In genomic region chr5:168365581-168366081, GRCh38 we compare ENCODE assay signal across 9 cellular contexts.
DNase-seq lines count a peak whose midpoint lies in the region; ATAC-seq and TF ChIP-seq lines count a peak whose summit lies in the region.
"Had no signal": no experiment of that assay in that cellular context is flagged by ENCODE, and none has a peak within 500 bp of the region (broad histone marks: within the 10 kb centered on the region; RNA-seq: fewer than 3 reads in every experiment).

No MANE protein-coding gene starts in this region.

- dilution Hi-C loops in mammary epithelial cell (cut with HindIII; ENCODE audit: low sequenced_read_pairs): no loop called here

- peaks cover 2% of the 10 kb centered on the region for H4K20me1 ChIP-seq in mammary epithelial cell (ENCODE audit: insufficient read depth, low read length)

- ATAC-seq in left lobe of liver: peak; percentile 70
- peak; percentile 81 for ATAC-seq in upper lobe of right lung
- ATAC-seq: stimulated activated naive CD8-positive, alpha-beta T cell treated with anti-CD3 and anti-CD28 coated beads, Interleukin-15, Interleukin-2, amounts not matched to agents 100 U/mL and 50 U/mL, for 24 hours had no signal

- in situ Hi-C loops in mammary epithelial cell (cut with MboI; ENCODE audit: low sequenced_read_pairs in 2 of 2): no loop called here

- H3K4me3 ChIP-seq in mammary epithelial cell (replicated peaks in 1 of 3; ENCODE audit: insufficient read depth in 1 of 3, low read depth in 2 of 3, low read length in 3 of 3) (peak overlapping the region in 1 of 3 experiments; percentile 20), upper lobe of right lung (no peak overlapping the region), spleen (no peak overlapping the region)

- no TSS peak for BruUV-seq in mammary epithelial cell (replicated peaks; lab: Mats Ljungman, UMichigan)

- H3K27me3 ChIP-seq in mammary epithelial cell (ENCODE audit: insufficient read depth, low read length): no peaks in the 10 kb centered on the region
- no peaks in the 10 kb centered on the region for H3K27me3 ChIP-seq in upper lobe of right lung
- no peaks in the 10 kb centered on the region for H3K27me3 ChIP-seq in spleen (replicated peaks in 1 of 7)

- H3K27ac ChIP-seq in mammary epithelial cell (ENCODE audit: insufficient read depth, low read depth, low read length) (peak overlapping the region; percentile 36), upper lobe of right lung (peak overlapping the region; percentile 48), spleen (no peak overlapping the region)

- H3K4me1 ChIP-seq in mammary epithelial cell (ENCODE audit: insufficient read depth, low read length) (peaks cover 37% of the 10 kb centered on the region), upper lobe of right lung (peaks cover 16% of the 10 kb centered on the region), spleen (no peaks in the 10 kb centered on the region)

- H2AFZ ChIP-seq in mammary epithelial cell (ENCODE audit: low read depth, low read length): peak overlapping the region; percentile 20

- TF ChIP-seq CTCF in mammary epithelial cell (conservative IDR thresholded peaks at IDR 0.05 in 1 of 2, IDR thresholded peaks at IDR 0.05 in 1 of 2; ENCODE audit: extremely low read depth in 1 of 2, insufficient read depth in 1 of 2, low read depth in 1 of 2, low read length in 2 of 2) (peak; percentile 63 to 81), upper lobe of right lung (IDR thresholded peaks at IDR 0.05) (peak; percentile 27), spleen (IDR thresholded peaks at IDR 0.05 in 8 of 11, conservative IDR thresholded peaks at IDR 0.05 in 3 of 11) (no peak)

- peak overlapping the region; percentile 70 for H3K4me2 ChIP-seq in mammary epithelial cell (ENCODE audit: insufficient read depth, low read depth, low read length)

- no peak for TF ChIP-seq POLR2A in spleen (IDR thresholded peaks at IDR 0.05)

- H3K9me3 ChIP-seq in mammary epithelial cell (replicated peaks; ENCODE audit: insufficient read depth, low read length): no peaks in the 10 kb centered on the region
- no peaks in the 10 kb centered on the region for H3K9me3 ChIP-seq in upper lobe of right lung
- no peaks in the 10 kb centered on the region for H3K9me3 ChIP-seq in spleen

- WGBS in mammary epithelial cell (ENCODE audit: low coverage, missing lambda C conversion rate): 2% methylated on average over 10 of the region's 10 CpGs
- WGBS in spleen, 5 donors: 41 to 73% (median 49%) methylated on average over 10 of the region's 10 CpGs

- H3K36me3 ChIP-seq in mammary epithelial cell (ENCODE audit: insufficient read depth, low read length) (no peaks in the 10 kb centered on the region), upper lobe of right lung (no peaks in the 10 kb centered on the region), spleen (no peaks in the 10 kb centered on the region)

- intact Hi-C loops in mammary epithelial cell (cut with micrococcal nuclease) (loop anchor here (1.0 kb wide), 6 partner anchors 19 to 96 kb away; no protein-coding TSS in a partner anchor), upper lobe of right lung (cut with DNase I) (no loop called here), spleen (cut with DNase I; ENCODE audit: low total_unique reads) (no loop called here)

- CTCF ChIA-PET in mammary epithelial cell (lab: Charles Lee; ENCODE audit: low non-redundant PET): interaction anchor here (1.0 kb wide), 1 partner anchor 41 kb away, joined by 4 read pairs; no protein-coding TSS in a partner anchor

- DNase-seq in SIG-M5 treated with dmso at 0.1 percent for 504 hours (lab: John Stamatoyannopoulos, UW; ENCODE audit: unreplicated experiment): peak; percentile 51
- no peak for DNase-seq in SIG-M5 (lab: John Stamatoyannopoulos, UW)
- peak; percentile 85 for DNase-seq in mammary epithelial cell
- DNase-seq in left lobe of liver (ENCODE audit: low spot score): peak; percentile 52
- peak; percentile 82 for DNase-seq in upper lobe of right lung
- DNase-seq in NCI-H2227 (lab: John Stamatoyannopoulos, UW; ENCODE audit: unreplicated experiment): no peak
- DNase-seq in spleen: no peak
- no peak for DNase-seq in SHP77 treated with DMSO at 0.1 percent for 48 hours (lab: John Stamatoyannopoulos, UW)
- DNase-seq: stimulated activated naive CD8-positive, alpha-beta T cell treated with anti-CD3 and anti-CD28 coated beads, Interleukin-15, Interleukin-2, amounts not matched to agents 100 U/mL and 50 U/mL, for 24 hours had no signal

- H3K79me2 ChIP-seq in mammary epithelial cell (ENCODE audit: insufficient read depth, low read length): peaks cover 23% of the 10 kb centered on the region

- peak overlapping the region; percentile 5 for H3K9ac ChIP-seq in mammary epithelial cell (ENCODE audit: insufficient read depth, low read length)

Comparison
In these comparisons a context has a peak if more than half of its experiments do, and no peak if none do; other contexts are left out.
1. DNase-seq: peak in SIG-M5 treated with dmso at 0.1 percent for 504 hours (single experiment), mammary epithelial cell (single experiment), left lobe of liver (single experiment) and upper lobe of right lung (single experiment); none in SIG-M5 (single experiment), NCI-H2227 (single experiment), spleen (single experiment) and SHP77 treated with DMSO at 0.1 percent for 48 hours (single experiment).
2. H3K27ac ChIP-seq: peak in mammary epithelial cell (single experiment) and upper lobe of right lung (single experiment); none in spleen (0 of 8).
3. CTCF ChIP-seq: peak in mammary epithelial cell (2 of 2) and upper lobe of right lung (single experiment); none in spleen (0 of 11).